ENCODE assay signal across 8 cellular contexts in the genomic region with DNA sequence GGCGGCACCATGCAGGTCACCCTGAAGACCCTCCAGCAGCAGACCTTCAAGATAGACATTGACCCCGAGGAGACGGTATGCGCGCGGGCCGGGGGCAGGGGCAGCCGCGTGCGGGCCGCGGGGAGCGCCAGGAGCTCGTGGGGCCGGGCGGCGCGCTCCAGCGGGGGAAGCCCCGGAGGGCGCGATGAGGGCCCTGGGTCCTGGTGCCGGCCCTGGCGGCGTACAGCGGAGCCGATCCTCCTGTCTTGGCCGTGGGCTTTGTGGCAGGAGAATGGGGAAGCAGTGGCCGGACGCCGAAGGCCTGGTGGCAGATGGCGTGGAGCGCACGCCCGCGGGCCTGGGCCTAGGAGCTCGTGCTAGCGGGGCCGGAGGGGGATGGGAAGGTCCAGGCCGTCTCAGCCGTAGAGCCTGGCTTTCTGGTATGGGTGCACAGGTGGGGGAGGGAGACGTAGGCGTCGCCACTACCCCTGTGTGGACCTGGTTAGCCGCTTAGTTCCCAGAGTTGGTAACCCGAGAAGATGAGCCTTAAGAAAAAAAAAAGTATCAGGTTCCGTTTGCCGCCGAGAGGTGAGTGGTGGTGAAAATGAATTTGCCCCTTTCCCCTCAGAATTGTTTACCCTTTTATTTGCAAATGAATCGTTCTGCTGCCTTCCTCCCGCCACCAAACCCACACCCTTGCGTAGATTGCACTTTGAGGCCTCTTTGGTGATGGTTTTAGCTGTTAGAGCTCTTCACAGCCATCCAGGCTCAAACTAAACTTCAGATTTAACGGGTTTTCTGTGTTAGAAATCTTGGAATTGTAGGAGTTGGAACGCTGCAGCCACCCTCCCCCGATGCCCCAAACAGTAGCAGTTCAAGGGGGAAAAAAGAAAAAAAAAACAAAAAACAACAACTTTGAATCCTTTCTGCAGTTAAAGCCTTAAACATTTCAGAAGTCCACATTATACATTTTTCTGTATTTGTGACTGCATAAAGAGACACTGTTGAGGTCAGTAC. TPM values are rescaled to one million over a fixed set of nuclear protein-coding genes. Genes with fewer than 3 reads are reported as not detected.
DNase-seq lines count a peak whose midpoint lies in the region; ATAC-seq, FAIRE-seq and TF ChIP-seq lines count a peak whose summit lies in the region.

No MANE protein-coding gene starts in this region.

- FAIRE-seq in bronchial epithelial cell (lab: Jason Lieb, UNC) = no peak

- TF ChIP-seq CTCF in WI38 (IDR thresholded peaks at IDR 0.05; ENCODE audit: low read depth, low read length) (no peak), bronchial epithelial cell (IDR thresholded peaks at IDR 0.05; ENCODE audit: insufficient read depth, low read length, severe bottlenecking) (no peak)

- peak; percentile 62 for DNase-seq in NCI-H345 (lab: John Stamatoyannopoulos, UW)
- no peak for DNase-seq in NCI-H345 treated with DMSO at 0.1 percent for 48 hours (lab: John Stamatoyannopoulos, UW; ENCODE audit: unreplicated experiment)
- peak; percentile 87 for DNase-seq in NCI-H2029 (lab: John Stamatoyannopoulos, UW)
- peak; percentile 69 for DNase-seq in bronchial epithelial cell (ENCODE audit: low read depth)
- DNase-seq in iris pigment epithelial cell (ENCODE audit: low read depth) = peak; percentile 87
- DNase-seq in stimulated activated CD4-positive, alpha-beta T cell treated with anti-CD3 and anti-CD28 coated beads, Interleukin-12 subunit alpha, Interleukin-12 subunit beta, amount 100 ng/mL, for 4 hours = peak; percentile 54

- H3K36me3 ChIP-seq in bronchial epithelial cell (ENCODE audit: control insufficient read depth, insufficient read depth, low read length) = no peaks in the 10 kb centered on the region

- peak overlapping the region; percentile 87 for H3K4me3 ChIP-seq in WI38 (ENCODE audit: low read depth, low read length)
- peak overlapping the region; percentile 99 for H3K4me3 ChIP-seq in bronchial epithelial cell (ENCODE audit: low read depth, low read length)

- no peaks in the 10 kb centered on the region for H3K27me3 ChIP-seq in bronchial epithelial cell (ENCODE audit: control insufficient read depth, insufficient read depth, low read length)

- ATAC-seq in HG02938 (IDR thresholded peaks at IDR 0.05; ENCODE audit: unreplicated experiment) = peak; percentile 39

RNA-seq across cellular contexts. Expression of gene RAD23B, which starts 0.8 kb away (rescaled TPM):
- 157 and 207 TPM in 2 replicates for total RNA-seq in bronchial epithelial cell
